ENCODE assay signal across 8 cellular contexts in the genomic region with DNA sequence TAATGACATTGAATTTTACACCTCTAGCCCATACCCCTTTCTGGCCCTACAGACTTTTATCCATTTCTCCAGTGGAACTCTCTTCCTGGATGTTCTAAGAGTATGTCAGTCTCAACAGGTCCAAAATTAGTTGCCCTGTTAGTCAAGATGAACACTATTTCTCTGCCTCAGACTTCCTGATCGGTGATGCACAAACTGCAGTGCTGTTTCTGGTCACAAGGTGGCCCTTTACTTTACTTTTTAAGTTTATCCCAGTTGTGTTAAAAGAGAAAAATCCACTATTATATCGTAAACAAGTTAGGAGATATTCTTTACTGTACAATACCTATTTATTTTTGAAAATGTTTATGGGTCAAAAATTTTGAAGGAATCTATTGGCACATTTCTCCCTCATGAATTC. TPM values are rescaled to one million over a fixed set of nuclear protein-coding genes. Genes with fewer than 3 reads are reported as not detected.
DNase-seq lines count a peak whose midpoint lies in the region; ATAC-seq, FAIRE-seq and TF ChIP-seq lines count a peak whose summit lies in the region.

No MANE protein-coding gene starts in this region.

- FAIRE-seq in D721Med (lab: Jason Lieb, UNC): no peak
- FAIRE-seq in small intestine (lab: Jason Lieb, UNC): no peak

- no peaks in the 10 kb centered on the region for H3K36me3 ChIP-seq in small intestine (ENCODE audit: control insufficient read depth in 2 of 2, insufficient read depth in 2 of 2, low read length in 2 of 2)

- no peaks in the 10 kb centered on the region for H3K4me1 ChIP-seq in small intestine (ENCODE audit: control insufficient read depth in 2 of 2, insufficient read depth in 1 of 2, low read depth in 1 of 2, low read length in 1 of 2)

- TF ChIP-seq CTCF in D721Med (IDR thresholded peaks at IDR 0.05; ENCODE audit: insufficient read depth, missing control alignments) (peak; percentile 42), fibroblast of villous mesenchyme (IDR thresholded peaks at IDR 0.05; ENCODE audit: insufficient read depth, low read depth, low read length) (peak; percentile 63)

- H3K4me3 ChIP-seq in fibroblast of villous mesenchyme (ENCODE audit: low read depth, low read length) (no peak overlapping the region), small intestine (ENCODE audit: low read depth in 1 of 2, low read length in 2 of 2) (no peak overlapping the region)

- H3K27ac ChIP-seq in small intestine (ENCODE audit: low read depth in 1 of 2, low read length in 1 of 2): no peak overlapping the region

- POLR2A ChIA-PET in activated CD8-positive, alpha-beta T cell treated with anti-CD3 and anti-CD28 coated beads, Interleukin-2, amount 10 ng/mL, durations not matched to agents 7 days and 5 days (lab: Charles Lee): no interaction called here

- H3K9me3 Mint-ChIP-seq in activated CD8-positive, alpha-beta T cell treated with anti-CD3 and anti-CD28 coated beads, Interleukin-2, amount 10 ng/mL, durations not matched to agents 7 days and 5 days (ENCODE audit: insufficient read depth): no peaks in the 10 kb centered on the region
- H3K9me3 Mint-ChIP-seq in activated T-helper 1 cell treated with anti-CD3 and anti-CD28 coated beads, Interleukin-12 subunit alpha, Interleukin-12 subunit beta, Interleukin-2, Interleukin-4 antibody, amounts not matched to agents 30 ng/mL and 10 ng/mL and 1 ng/mL, durations not matched to agents 14 hours and 24 hours and 36 hours: no peaks in the 10 kb centered on the region

- CTCF ChIA-PET in activated CD8-positive, alpha-beta T cell treated with anti-CD3 and anti-CD28 coated beads, Interleukin-2, amount 10 ng/mL, durations not matched to agents 7 days and 5 days (lab: Charles Lee): interaction anchor here (0.7 to 1.4 kb wide), 3 partner anchors 121 to 147 kb away, joined by 3 to 9 read pairs (median 3); no protein-coding TSS in a partner anchor

- WGBS in small intestine, 3 donors: 1 to 25% (median 6%) methylated on average over 2 of the region's 2 CpGs

- intact Hi-C loops in activated T-helper 1 cell treated with anti-CD3 and anti-CD28 coated beads, Interleukin-12 subunit alpha, Interleukin-12 subunit beta, Interleukin-2, Interleukin-4 antibody, amounts not matched to agents 30 ng/mL and 10 ng/mL and 1 ng/mL, durations not matched to agents 14 hours and 24 hours and 36 hours (cut with micrococcal nuclease): loop anchor here (1.0 kb wide), 1 partner anchor 121 kb away; no protein-coding TSS in a partner anchor

- H3K27me3 ChIP-seq in small intestine (ENCODE audit: control insufficient read depth in 2 of 2, insufficient read depth in 2 of 2, low read length in 2 of 2): no peaks in the 10 kb centered on the region

- H3K27me3 Mint-ChIP-seq in activated CD8-positive, alpha-beta T cell treated with anti-CD3 and anti-CD28 coated beads, Interleukin-2, amount 10 ng/mL, durations not matched to agents 7 days and 5 days (ENCODE audit: low read depth): peaks cover 10% of the 10 kb centered on the region
- H3K27me3 Mint-ChIP-seq in activated T-helper 1 cell treated with anti-CD3 and anti-CD28 coated beads, Interleukin-12 subunit alpha, Interleukin-12 subunit beta, Interleukin-2, Interleukin-4 antibody, amounts not matched to agents 30 ng/mL and 10 ng/mL and 1 ng/mL, durations not matched to agents 14 hours and 24 hours and 36 hours (ENCODE audit: insufficient read depth): peaks cover 5% of the 10 kb centered on the region

- no peak overlapping the region for H3K27ac Mint-ChIP-seq in activated CD8-positive, alpha-beta T cell treated with anti-CD3 and anti-CD28 coated beads, Interleukin-2, amount 10 ng/mL, durations not matched to agents 7 days and 5 days
- H3K27ac Mint-ChIP-seq in activated T-helper 1 cell treated with anti-CD3 and anti-CD28 coated beads, Interleukin-12 subunit alpha, Interleukin-12 subunit beta, Interleukin-2, Interleukin-4 antibody, amounts not matched to agents 30 ng/mL and 10 ng/mL and 1 ng/mL, durations not matched to agents 14 hours and 24 hours and 36 hours: no peak overlapping the region

- H3K4me3 Mint-ChIP-seq in activated CD8-positive, alpha-beta T cell treated with anti-CD3 and anti-CD28 coated beads, Interleukin-2, amount 10 ng/mL, durations not matched to agents 7 days and 5 days: no peak overlapping the region
- H3K4me3 Mint-ChIP-seq in activated T-helper 1 cell treated with anti-CD3 and anti-CD28 coated beads, Interleukin-12 subunit alpha, Interleukin-12 subunit beta, Interleukin-2, Interleukin-4 antibody, amounts not matched to agents 30 ng/mL and 10 ng/mL and 1 ng/mL, durations not matched to agents 14 hours and 24 hours and 36 hours: no peak overlapping the region

- no peaks in the 10 kb centered on the region for H3K9me3 ChIP-seq in small intestine (ENCODE audit: control insufficient read depth, low read depth)

- no peak for DNase-seq in D721Med (ENCODE audit: insufficient read length, low spot score)
- DNase-seq in NCI-H1105 treated with DMSO at 0.1 percent for 48 hours (lab: John Stamatoyannopoulos, UW): peak; percentile 17
- DNase-seq in activated CD8-positive, alpha-beta T cell treated with anti-CD3 and anti-CD28 coated beads, Interleukin-2, amount 10 ng/mL, durations not matched to agents 7 days and 5 days: peak; percentile 46
- DNase-seq in fibroblast of villous mesenchyme (ENCODE audit: low read depth): peak; percentile 58
- DNase-seq in small intestine: peak; percentile 25
- no peak for DNase-seq in activated T-helper 1 cell treated with anti-CD3 and anti-CD28 coated beads, Interleukin-12 subunit alpha, Interleukin-12 subunit beta, Interleukin-2, Interleukin-4 antibody, amounts not matched to agents 30 ng/mL and 10 ng/mL and 1 ng/mL, durations not matched to agents 14 hours and 24 hours and 36 hours (ENCODE audit: low spot score)
- DNase-seq in iPS-NIHi11 (ENCODE audit: low spot score): no peak

- ATAC-seq in GM19372 (IDR thresholded peaks at IDR 0.05; ENCODE audit: low read depth, unreplicated experiment): peak; percentile 56
- no peak for ATAC-seq in activated CD8-positive, alpha-beta T cell treated with anti-CD3 and anti-CD28 coated beads, Interleukin-2, amount 10 ng/mL, durations not matched to agents 7 days and 5 days

- peaks cover 2% of the 10 kb centered on the region for H3K4me1 Mint-ChIP-seq in activated CD8-positive, alpha-beta T cell treated with anti-CD3 and anti-CD28 coated beads, Interleukin-2, amount 10 ng/mL, durations not matched to agents 7 days and 5 days (ENCODE audit: low read depth)
- no peaks in the 10 kb centered on the region for H3K4me1 Mint-ChIP-seq in activated T-helper 1 cell treated with anti-CD3 and anti-CD28 coated beads, Interleukin-12 subunit alpha, Interleukin-12 subunit beta, Interleukin-2, Interleukin-4 antibody, amounts not matched to agents 30 ng/mL and 10 ng/mL and 1 ng/mL, durations not matched to agents 14 hours and 24 hours and 36 hours (ENCODE audit: low read depth)

- H3K36me3 Mint-ChIP-seq in activated CD8-positive, alpha-beta T cell treated with anti-CD3 and anti-CD28 coated beads, Interleukin-2, amount 10 ng/mL, durations not matched to agents 7 days and 5 days (ENCODE audit: low read depth): no peaks in the 10 kb centered on the region
- H3K36me3 Mint-ChIP-seq in activated T-helper 1 cell treated with anti-CD3 and anti-CD28 coated beads, Interleukin-12 subunit alpha, Interleukin-12 subunit beta, Interleukin-2, Interleukin-4 antibody, amounts not matched to agents 30 ng/mL and 10 ng/mL and 1 ng/mL, durations not matched to agents 14 hours and 24 hours and 36 hours (ENCODE audit: low read depth): no peaks in the 10 kb centered on the region

RNA-seq across cellular contexts. Expression of gene TCEAL7, which starts 13.1 kb away (rescaled TPM):
- total RNA-seq in activated CD8-positive, alpha-beta T cell treated with anti-CD3 and anti-CD28 coated beads, Interleukin-2, amount 10 ng/mL, durations not matched to agents 7 days and 5 days: not detected
- total RNA-seq in fibroblast of villous mesenchyme: 37.0 and 44.5 TPM in 2 replicates
- 10 to 100 TPM in 1 of 3 donors, 1 to 10 TPM in 1, not detected in 1; 4.3 to 11.2 TPM for polyA plus RNA-seq in small intestine
- not detected in 2 replicates for total RNA-seq in activated T-helper 1 cell treated with anti-CD3 and anti-CD28 coated beads, Interleukin-12 subunit alpha, Interleukin-12 subunit beta, Interleukin-2, Interleukin-4 antibody, amounts not matched to agents 30 ng/mL and 10 ng/mL and 1 ng/mL, durations not matched to agents 14 hours and 24 hours and 36 hours

RNA-seq across cellular contexts. Expression of gene TCEAL9, which starts 13.2 kb away (rescaled TPM):
- 1 to 10 TPM in 1 of 2 experiments, under 1 TPM in 1; 0.84 to 1.2 TPM for total RNA-seq in activated CD8-positive, alpha-beta T cell treated with anti-CD3 and anti-CD28 coated beads, Interleukin-2, amount 10 ng/mL, durations not matched to agents 7 days and 5 days
- 100 and 114 TPM in 2 replicates for total RNA-seq in fibroblast of villous mesenchyme
- polyA plus RNA-seq in small intestine: 10 to 100 TPM; 23.3 to 56.8 (median 41.9) TPM
- total RNA-seq in activated T-helper 1 cell treated with anti-CD3 and anti-CD28 coated beads, Interleukin-12 subunit alpha, Interleukin-12 subunit beta, Interleukin-2, Interleukin-4 antibody, amounts not matched to agents 30 ng/mL and 10 ng/mL and 1 ng/mL, durations not matched to agents 14 hours and 24 hours and 36 hours: 0.13 and 0.32 TPM in 2 replicates

RNA-seq across cellular contexts. Expression of gene BEX2, which starts 32.3 kb away (rescaled TPM):
- 1 to 10 TPM; 4.9 to 5.3 TPM for total RNA-seq in activated CD8-positive, alpha-beta T cell treated with anti-CD3 and anti-CD28 coated beads, Interleukin-2, amount 10 ng/mL, durations not matched to agents 7 days and 5 days
- under 0.01 and 2.3 TPM in 2 replicates for total RNA-seq in fibroblast of villous mesenchyme
- polyA plus RNA-seq in small intestine: 10 to 100 TPM in 1 of 3 donors, 1 to 10 TPM in 1, under 1 TPM in 1; 0.89 to 35.7 (median 9.5) TPM
- 3.5 and 3.7 TPM in 2 replicates for total RNA-seq in activated T-helper 1 cell treated with anti-CD3 and anti-CD28 coated beads, Interleukin-12 subunit alpha, Interleukin-12 subunit beta, Interleukin-2, Interleukin-4 antibody, amounts not matched to agents 30 ng/mL and 10 ng/mL and 1 ng/mL, durations not matched to agents 14 hours and 24 hours and 36 hours

RNA-seq across cellular contexts. Expression of gene BEX3, which starts 33.2 kb away (rescaled TPM):
- 10 to 100 TPM; 11.1 to 11.3 TPM for total RNA-seq in activated CD8-positive, alpha-beta T cell treated with anti-CD3 and anti-CD28 coated beads, Interleukin-2, amount 10 ng/mL, durations not matched to agents 7 days and 5 days
- total RNA-seq in fibroblast of villous mesenchyme: 208 and 255 TPM in 2 replicates
- 10 to 100 TPM in 2 of 3 donors, 1 to 10 TPM in 1; 8.1 to 82.2 (median 20.3) TPM for polyA plus RNA-seq in small intestine
- 2.2 and 2.8 TPM in 2 replicates for total RNA-seq in activated T-helper 1 cell treated with anti-CD3 and anti-CD28 coated beads, Interleukin-12 subunit alpha, Interleukin-12 subunit beta, Interleukin-2, Interleukin-4 antibody, amounts not matched to agents 30 ng/mL and 10 ng/mL and 1 ng/mL, durations not matched to agents 14 hours and 24 hours and 36 hours

Comparison
In these comparisons a context has a peak if more than half of its experiments do, and no peak if none do; other contexts are left out.
1. DNase-seq: peak in NCI-H1105 treated with DMSO at 0.1 percent for 48 hours (single experiment), activated CD8-positive, alpha-beta T cell treated with anti-CD3 and anti-CD28 coated beads, Interleukin-2, amount 10 ng/mL, durations not matched to agents 7 days and 5 days (single experiment), fibroblast of villous mesenchyme (single experiment) and small intestine (single experiment); none in D721Med (single experiment), activated T-helper 1 cell treated with anti-CD3 and anti-CD28 coated beads, Interleukin-12 subunit alpha, Interleukin-12 subunit beta, Interleukin-2, Interleukin-4 antibody, amounts not matched to agents 30 ng/mL and 10 ng/mL and 1 ng/mL, durations not matched to agents 14 hours and 24 hours and 36 hours (single experiment) and iPS-NIHi11 (single experiment).
2. RNA of gene TCEAL7, which starts 13.1 kb away (total RNA-seq): 37.0 to 44.5 TPM in fibroblast of villous mesenchyme; not detected in activated CD8-positive, alpha-beta T cell treated with anti-CD3 and anti-CD28 coated beads, Interleukin-2, amount 10 ng/mL, durations not matched to agents 7 days and 5 days and not detected in activated T-helper 1 cell treated with anti-CD3 and anti-CD28 coated beads, Interleukin-12 subunit alpha, Interleukin-12 subunit beta, Interleukin-2, Interleukin-4 antibody, amounts not matched to agents 30 ng/mL and 10 ng/mL and 1 ng/mL, durations not matched to agents 14 hours and 24 hours and 36 hours; every median in the first group is over 10 times any median in the second.
3. RNA of gene TCEAL9, which starts 13.2 kb away (total RNA-seq): 100 to 114 TPM in fibroblast of villous mesenchyme; 0.84 to 1.2 TPM in activated CD8-positive, alpha-beta T cell treated with anti-CD3 and anti-CD28 coated beads, Interleukin-2, amount 10 ng/mL, durations not matched to agents 7 days and 5 days and 0.13 to 0.32 TPM in activated T-helper 1 cell treated with anti-CD3 and anti-CD28 coated beads, Interleukin-12 subunit alpha, Interleukin-12 subunit beta, Interleukin-2, Interleukin-4 antibody, amounts not matched to agents 30 ng/mL and 10 ng/mL and 1 ng/mL, durations not matched to agents 14 hours and 24 hours and 36 hours; every median in the first group is over 10 times any median in the second.